In genomic region chr7:95687759-95688343, GRCh38 we compare ENCODE assay signal across 9 cellular contexts.
A peak's percentile ranks its signal among the peaks of the same experiment; 100 is the strongest.
DNase-seq lines count a peak whose midpoint lies in the region; ATAC-seq, FAIRE-seq and TF ChIP-seq lines count a peak whose summit lies in the region.
"Had no signal": no experiment of that assay in that cellular context is flagged by ENCODE, and none has a peak within 500 bp of the region (broad histone marks: within the 10 kb centered on the region; RNA-seq: fewer than 3 reads in every experiment).

No MANE protein-coding gene starts in this region.

- no peaks in the 10 kb centered on the region for H3K36me3 Mint-ChIP-seq in T-helper 2 cell treated with Interferon-gamma antibody and Interleukin-4, amounts not matched to agents 5 μg/mL and 100 μg/mL, for 36 hours (ENCODE audit: low read depth)
- H3K36me3 Mint-ChIP-seq: IgD-negative memory B cell had no signal

- H3K4me1 ChIP-seq in esophagus muscularis mucosa (peaks cover 8 to 38% (median 16%) of the 10 kb centered on the region in 4 donors), pancreas (no peaks in the 10 kb centered on the region)

- H3K27ac Mint-ChIP-seq in T-helper 2 cell treated with Interferon-gamma antibody and Interleukin-4, amounts not matched to agents 5 μg/mL and 100 μg/mL, for 36 hours, result no peak overlapping the region
- H3K27ac Mint-ChIP-seq: IgD-negative memory B cell had no signal

- no peaks in the 10 kb centered on the region for H3K9me3 ChIP-seq in esophagus muscularis mucosa
- no peaks in the 10 kb centered on the region for H3K9me3 ChIP-seq in pancreas

- H3K4me3 Mint-ChIP-seq in T-helper 2 cell treated with Interferon-gamma antibody and Interleukin-4, amounts not matched to agents 5 μg/mL and 100 μg/mL, for 36 hours, result no peak overlapping the region
- H3K4me3 Mint-ChIP-seq: IgD-negative memory B cell had no signal

- H3K36me3 ChIP-seq in esophagus muscularis mucosa (no peaks in the 10 kb centered on the region), pancreas (no peaks in the 10 kb centered on the region)

- no peak for TF ChIP-seq POLR2A in esophagus muscularis mucosa (IDR thresholded peaks at IDR 0.05; ENCODE audit: low read depth)

- DNase-seq in DMS153 (lab: John Stamatoyannopoulos, UW), result peak; percentile 14
- peak; percentile 92 for DNase-seq in OCI-M1 (lab: John Stamatoyannopoulos, UW)
- DNase-seq in esophagus muscularis mucosa (ENCODE audit: extremely low spot score), result no peak
- peak in 2 of 6 donors; percentile 13 to 17 for DNase-seq in pancreas
- DNase-seq in GOT3 (lab: John Stamatoyannopoulos, UW), result no peak
- no peak for DNase-seq in T-helper 2 cell treated with Interferon-gamma antibody and Interleukin-4, amounts not matched to agents 5 μg/mL and 100 μg/mL, for 36 hours (ENCODE audit: low spot score)

- H3K4me3 ChIP-seq in esophagus muscularis mucosa (no peak overlapping the region), pancreas (no peak overlapping the region)

- peak; percentile 33 to 54 (median 44) for TF ChIP-seq CTCF in esophagus muscularis mucosa (IDR thresholded peaks at IDR 0.05)
- TF ChIP-seq CTCF in pancreas (IDR thresholded peaks at IDR 0.05), result no peak

- peak; percentile 31 for ATAC-seq in HG02885 (IDR thresholded peaks at IDR 0.05; ENCODE audit: poor library complexity, unreplicated experiment)
- peak; percentile 37 to 63 (median 46) for ATAC-seq in pancreas
- ATAC-seq in HG03108 (IDR thresholded peaks at IDR 0.05; ENCODE audit: unreplicated experiment), result no peak

- 30% methylated on average over 4 of the region's 4 CpGs for WGBS in esophagus muscularis mucosa
- 15 to 23% methylated on average over 4 of the region's 4 CpGs for WGBS in pancreas, 2 donors

- H3K9me3 Mint-ChIP-seq in T-helper 2 cell treated with Interferon-gamma antibody and Interleukin-4, amounts not matched to agents 5 μg/mL and 100 μg/mL, for 36 hours, result no peaks in the 10 kb centered on the region
- H3K9me3 Mint-ChIP-seq: IgD-negative memory B cell had no signal

- intact Hi-C loops in esophagus muscularis mucosa (cut with DNase I), result loop anchor here (5.0 kb wide), 1 partner anchor 176 kb away; no protein-coding TSS in a partner anchor
- intact Hi-C loops in pancreas (cut with DNase I), result loop anchor here (5.0 to 10.0 kb wide), 3 partner anchors 153 to 176 kb away; no protein-coding TSS in a partner anchor

- H3K27me3 Mint-ChIP-seq in T-helper 2 cell treated with Interferon-gamma antibody and Interleukin-4, amounts not matched to agents 5 μg/mL and 100 μg/mL, for 36 hours (ENCODE audit: low read depth), result peaks cover 2% of the 10 kb centered on the region

- FAIRE-seq in pancreas (lab: Jason Lieb, UNC), result no peak

- H3K27ac ChIP-seq in esophagus muscularis mucosa (replicated peaks in 1 of 4), result no peak overlapping the region
- no peak overlapping the region for H3K27ac ChIP-seq in pancreas

- H3K27me3 ChIP-seq in esophagus muscularis mucosa (no peaks in the 10 kb centered on the region), pancreas (no peaks in the 10 kb centered on the region)

- no peaks in the 10 kb centered on the region for H3K4me1 Mint-ChIP-seq in T-helper 2 cell treated with Interferon-gamma antibody and Interleukin-4, amounts not matched to agents 5 μg/mL and 100 μg/mL, for 36 hours (ENCODE audit: low read depth)

- no peak for TF ChIP-seq EP300 in esophagus muscularis mucosa (IDR thresholded peaks at IDR 0.05)

Comparison
In these comparisons a context has a peak if more than half of its experiments do, and no peak if none do; other contexts are left out.
1. DNase-seq: peak in DMS153 (single experiment) and OCI-M1 (single experiment); none in esophagus muscularis mucosa (single experiment), GOT3 (single experiment) and T-helper 2 cell treated with Interferon-gamma antibody and Interleukin-4, amounts not matched to agents 5 μg/mL and 100 μg/mL, for 36 hours (single experiment).
2. CTCF ChIP-seq: peak in esophagus muscularis mucosa (3 of 3); none in pancreas (0 of 4).